Comparison of ENCODE assay signal across 20 cellular contexts in genomic region chr5:74357827-74358226, GRCh38.
DNase-seq lines count a peak whose midpoint lies in the region; ATAC-seq and FAIRE-seq lines count a peak whose summit lies in the region.
"Had no signal": no experiment of that assay in that cellular context is flagged by ENCODE, and none has a peak within 500 bp of the region (broad histone marks: within the 10 kb centered on the region; RNA-seq: fewer than 3 reads in every experiment).

No MANE protein-coding gene starts in this region.

- ATAC-seq in GM19351 (IDR thresholded peaks at IDR 0.05; ENCODE audit: unreplicated experiment): no peak
- ATAC-seq: natural killer cell; stimulated activated naive B cell treated with anti-CD40 and anti-IgM and Interleukin-4, amounts not matched to agents 10 μg/mL and 1 μg/mL and 100 μg/mL, for 72 hours had no signal

- in situ Hi-C loops in G401 (cut with HindIII; ENCODE audit: low sequenced_read_pairs): no loop called here

- no peak for FAIRE-seq in RCC 7860 (lab: Jason Lieb, UNC)
- FAIRE-seq: endothelial cell of umbilical vein, keratinocyte had no signal

- DNase-seq in G401 (ENCODE audit: low spot score): peak; percentile 10
- DNase-seq in NCI-H146 treated with DMSO at 0.1 percent for 48 hours (lab: John Stamatoyannopoulos, UW; ENCODE audit: unreplicated experiment): peak; percentile 11
- DNase-seq in NCI-H82 treated with DMSO at 0.1 percent for 48 hours (lab: John Stamatoyannopoulos, UW; ENCODE audit: unreplicated experiment): peak; percentile 47
- DNase-seq in myocyte (ENCODE audit: low read depth): peak; percentile 79
- no peak for DNase-seq in RCC 7860 (ENCODE audit: low spot score)
- no peak for DNase-seq in activated CD8-positive, alpha-beta memory T cell treated with anti-CD3 and anti-CD28 coated beads, Interleukin-2, amount 50 U/mL, for 48 hours
- DNase-seq: activated CD4-positive, alpha-beta T cell treated with anti-CD3 and anti-CD28 coated beads for 48 hours; activated CD8-positive, alpha-beta memory T cell treated with anti-CD3 and anti-CD28 coated beads, Interleukin-2, amount 50 U/mL, for 4 hours; activated effector memory CD4-positive, alpha-beta T cell treated with Interleukin-2 at 50 U/mL for 16 hours; CD8-positive, alpha-beta memory T cell; hypothalamus; Karpas-422; mesenchymal stem cell; natural killer cell; NCI-H1105 treated with DMSO at 0.1 percent for 48 hours; sigmoid colon; stimulated activated naive B cell treated with anti-CD40 and anti-IgM and Interleukin-4, amounts not matched to agents 10 μg/mL and 1 μg/mL and 100 μg/mL, for 72 hours had no signal

Comparison
In these comparisons a context has a peak if more than half of its experiments do, and no peak if none do; other contexts are left out.
1. DNase-seq: peak in G401 (single experiment), NCI-H146 treated with DMSO at 0.1 percent for 48 hours (single experiment), NCI-H82 treated with DMSO at 0.1 percent for 48 hours (single experiment) and myocyte (single experiment); none in RCC 7860 (single experiment) and activated CD8-positive, alpha-beta memory T cell treated with anti-CD3 and anti-CD28 coated beads, Interleukin-2, amount 50 U/mL, for 48 hours (single experiment).